In genomic region chr21:14383596-14384210, GRCh38 we compare ENCODE assay signal across 8 cellular contexts. TPM values are rescaled to one million over a fixed set of nuclear protein-coding genes. Genes with fewer than 3 reads are reported as not detected.
A peak's percentile ranks its signal among the peaks of the same experiment; 100 is the strongest.
DNase-seq lines count a peak whose midpoint lies in the region; ATAC-seq, FAIRE-seq and TF ChIP-seq lines count a peak whose summit lies in the region.

No MANE protein-coding gene starts in this region.

- peak overlapping the region; percentile 95 for H3K4me2 ChIP-seq in A549

- TF ChIP-seq RAD21 in A549 (conservative IDR thresholded peaks at IDR 0.05 in 1 of 2, IDR thresholded peaks at IDR 0.05 in 1 of 2), result no peak

- no peak for TF ChIP-seq POLR2A in A549 (IDR thresholded peaks at IDR 0.05; ENCODE audit: low read length)
- peak; percentile 4; the same call in 1 of the 2 replicates for TF ChIP-seq POLR2A in GM12891 (IDR thresholded peaks at IDR 0.05; ENCODE audit: low read depth, low read length)
- no peak for TF ChIP-seq POLR2A in breast epithelium (IDR thresholded peaks at IDR 0.05)

- H3K9me3 ChIP-seq in A549, result no peaks in the 10 kb centered on the region
- H3K9me3 ChIP-seq in breast epithelium, result no peaks in the 10 kb centered on the region

- peaks cover 20% of the 10 kb centered on the region for H3K4me1 ChIP-seq in A549
- no peaks in the 10 kb centered on the region for H3K4me1 ChIP-seq in breast epithelium

- CTCF ChIA-PET in A549 (lab: Yijun Ruan, JAX), result no interaction called here

- intact Hi-C loops in breast epithelium (cut with DNase I; ENCODE audit: low total_unique reads), result no loop called here

- no peaks in the 10 kb centered on the region for H3K36me3 ChIP-seq in breast epithelium

- POLR2A ChIA-PET in A549 (lab: Yijun Ruan, JAX), result interaction anchor here (1.0 kb wide), 1 partner anchor 675 kb away, joined by 5 read pairs; no protein-coding TSS in a partner anchor

- no peaks in the 10 kb centered on the region for H3K27me3 ChIP-seq in breast epithelium

- no peak for FAIRE-seq in A549 (lab: Jason Lieb, UNC)
- no peak for FAIRE-seq in GM12891 (lab: Jason Lieb, UNC)

- peak; percentile 74 to 75 for ATAC-seq in A549
- ATAC-seq in HG02678 (IDR thresholded peaks at IDR 0.05; ENCODE audit: unreplicated experiment), result peak; percentile 26
- ATAC-seq in left lobe of liver, result peak; percentile 59

- WGBS in A549 (ENCODE audit: missing lambda C conversion rate), result 4% methylated on average over 21 of the region's 21 CpGs

- peak in 1 of 2 experiments; percentile 16 for DNase-seq in A549 (ENCODE audit: low read depth in 1 of 2, low spot score in 1 of 2)
- DNase-seq in GM12891 (ENCODE audit: insufficient read length, low spot score), result no peak
- peak; percentile 41 for DNase-seq in NCI-H524 treated with DMSO at 0.1 percent for 48 hours (lab: John Stamatoyannopoulos, UW)
- DNase-seq in breast epithelium (ENCODE audit: low spot score in 2 of 2), result no peak
- DNase-seq in left lobe of liver (ENCODE audit: low spot score), result no peak
- DNase-seq in superior temporal gyrus (ENCODE audit: extremely low spot score), result peak; percentile 73
- DNase-seq in epidermal melanocyte (ENCODE audit: insufficient read length, low spot score), result no peak

- H3K27ac ChIP-seq in A549, result peak overlapping the region; percentile 82 to 91
- H3K27ac ChIP-seq in breast epithelium, result peak overlapping the region; percentile 84 to 85

- TF ChIP-seq CTCF in A549 (IDR thresholded peaks at IDR 0.05) (no peak), breast epithelium (IDR thresholded peaks at IDR 0.05) (no peak)

- H3K4me3 ChIP-seq in A549, result peak overlapping the region; percentile 79
- H3K4me3 ChIP-seq in breast epithelium, result peak overlapping the region; percentile 72 to 84 (median 83)

- TF ChIP-seq EP300 in A549 (IDR thresholded peaks at IDR 0.05), result no peak

TF ChIP-seq in A549, 52 proteins besides CTCF, POLR2A, EP300 and RAD21:
- TF ChIP-seq EHMT2 (IDR thresholded peaks at IDR 0.05; ENCODE audit: low read depth) (no peak), HOXB13 (CRISPR knock-in tag; IDR thresholded peaks at IDR 0.05; ENCODE audit: low read depth) (no peak), MAX (IDR thresholded peaks at IDR 0.05) (0 out of 2 replicates have a peak, but pooled peaks have one; percentile 4), ZC3H11A (IDR thresholded peaks at IDR 0.05) (no peak), CHD2 (IDR thresholded peaks at IDR 0.05; ENCODE audit: low read length, partially characterized antibody) (no peak)

TF ChIP-seq in GM12891, 5 proteins besides CTCF, POLR2A, EP300 and RAD21:
- TF ChIP-seq SPI1 (IDR thresholded peaks at IDR 0.05; ENCODE audit: low read depth, low read length) (no peak), POLR2AphosphoS5 (IDR thresholded peaks at IDR 0.05; ENCODE audit: low read depth, low read length) (peak; percentile 14)

RNA-seq across cellular contexts. Expression of gene HSPA13, which starts 0.8 kb away (rescaled TPM):
- polyA plus RNA-seq in A549 (2011; rRNA removed) (41.8 and 52.0 TPM in 2 replicates), A549 (2017; fragmentation: RNase III; extraction: RNeasy Plus Mini Kit Qiagen cat#74134 plus additional on column Dnase treatment) (13.4 to 16.0 TPM (median 15.5 TPM) in 3 replicates)
- polyA plus RNA-seq in A549 (2012; cell fraction: cytosol; rRNA removed), result 3.1 and 3.3 TPM in 2 replicates
- polyA plus RNA-seq in A549 (2012; cell fraction: nucleus; rRNA removed), result 2.4 and 3.3 TPM in 2 replicates
- 16.5 and 17.2 TPM in 2 replicates for polyA minus RNA-seq in A549 (2011; rRNA and poly(A)+ RNA removed)
- polyA plus RNA-seq in GM12891 (2012; ENCODE audit: low read depth, missing spikeins), result 7.8 TPM
- total RNA-seq in breast epithelium (10 to 100 TPM; 13.9 to 20.9 (median 19.7) TPM), left lobe of liver (7.7 TPM)

Comparison
In these comparisons a context has a peak if more than half of its experiments do, and no peak if none do; other contexts are left out.
1. DNase-seq: peak in NCI-H524 treated with DMSO at 0.1 percent for 48 hours (single experiment) and superior temporal gyrus (single experiment); none in GM12891 (single experiment), breast epithelium (0 of 2), left lobe of liver (single experiment) and epidermal melanocyte (single experiment).
2. Peak in every context shown above with its lines, with median percentiles within 50 percentile points of each other: ATAC-seq.